8 cellular contexts compared by ENCODE assay signal in the genomic region with DNA sequence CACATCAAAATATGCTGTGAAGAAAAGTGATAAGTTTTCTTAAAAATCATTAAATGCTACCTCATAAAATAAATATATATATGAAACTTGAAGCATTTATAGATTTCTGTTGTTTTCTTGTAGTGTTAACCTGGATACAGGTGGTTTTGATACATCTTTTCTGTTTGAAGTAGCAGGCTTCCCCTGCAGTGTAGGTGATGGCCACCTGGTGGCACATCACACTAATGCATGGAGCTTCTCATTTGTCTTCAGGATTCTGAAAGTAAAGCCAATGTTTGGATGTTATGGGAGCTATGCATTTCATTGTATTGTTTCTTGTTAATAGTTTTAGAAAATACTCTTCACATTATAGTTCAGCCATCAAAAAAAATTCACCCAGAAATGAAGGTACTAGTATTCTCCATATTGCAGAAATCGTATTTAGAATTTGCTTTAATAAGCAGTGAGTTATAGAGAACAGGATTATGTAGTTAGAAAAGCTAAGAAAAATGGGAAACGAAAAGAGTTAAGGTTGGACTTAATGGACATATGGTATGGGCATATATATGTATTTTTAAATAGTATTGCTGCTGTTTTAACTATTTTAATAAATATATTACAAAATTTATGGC. TPM values are rescaled to one million over a fixed set of nuclear protein-coding genes. Genes with fewer than 3 reads are reported as not detected.
DNase-seq lines count a peak whose midpoint lies in the region; ATAC-seq, FAIRE-seq and TF ChIP-seq lines count a peak whose summit lies in the region.

No MANE protein-coding gene starts in this region.

- ATAC-seq in activated CD4-positive, alpha-beta T cell treated with anti-CD3 and anti-CD28 coated beads for 36 hours, result peak; percentile 63
- ATAC-seq in GM21390 (IDR thresholded peaks at IDR 0.05; ENCODE audit: unreplicated experiment) (peak; percentile 85), HG03571 (IDR thresholded peaks at IDR 0.05; ENCODE audit: unreplicated experiment) (peak; percentile 81), RWPE2 (ENCODE audit: low read depth) (peak; percentile 71; the same call in 2 of the 3 replicates), esophagus mucosa (peak; percentile 77)

- H3K36me3 ChIP-seq in RWPE2 (ENCODE audit: low read depth), result peaks cover 84% of the 10 kb centered on the region
- H3K36me3 ChIP-seq in small intestine (ENCODE audit: control insufficient read depth in 2 of 2, insufficient read depth in 2 of 2, low read length in 2 of 2), result peaks cover 2 to 3% of the 10 kb centered on the region in 2 donors

- no peak overlapping the region for H3K4me3 Mint-ChIP-seq in activated CD4-positive, alpha-beta T cell treated with anti-CD3 and anti-CD28 coated beads for 36 hours

- intact Hi-C loops in activated CD4-positive, alpha-beta T cell treated with anti-CD3 and anti-CD28 coated beads for 36 hours (cut with DNase I, micrococcal nuclease), result loop anchor here (1.0 to 5.0 kb wide), 2 partner anchors 92 to 784 kb away; partner anchors contain the start of gene SOX21 (in 1 of the 2)

- no peaks in the 10 kb centered on the region for H3K9me3 Mint-ChIP-seq in activated CD4-positive, alpha-beta T cell treated with anti-CD3 and anti-CD28 coated beads for 36 hours (ENCODE audit: low read depth)

- H3K4me1 ChIP-seq in RWPE2 (ENCODE audit: insufficient read depth, poor library complexity, severe bottlenecking) (no peaks in the 10 kb centered on the region), small intestine (ENCODE audit: control insufficient read depth in 2 of 2, insufficient read depth in 1 of 2, low read depth in 1 of 2, low read length in 1 of 2) (no peaks in the 10 kb centered on the region)

- no peak overlapping the region for H3K4me3 ChIP-seq in RWPE2 (ENCODE audit: severe bottlenecking)
- no peak overlapping the region for H3K4me3 ChIP-seq in small intestine (ENCODE audit: low read depth in 1 of 2, low read length in 2 of 2)

- no peaks in the 10 kb centered on the region for H3K27me3 Mint-ChIP-seq in activated CD4-positive, alpha-beta T cell treated with anti-CD3 and anti-CD28 coated beads for 36 hours

- no peak overlapping the region for H3K27ac ChIP-seq in RWPE2 (ENCODE audit: poor library complexity, severe bottlenecking)
- no peak overlapping the region for H3K27ac ChIP-seq in small intestine (ENCODE audit: low read depth in 1 of 2, low read length in 1 of 2)

- H3K4me1 Mint-ChIP-seq in activated CD4-positive, alpha-beta T cell treated with anti-CD3 and anti-CD28 coated beads for 36 hours, result peaks cover 10% of the 10 kb centered on the region

- H3K9me3 ChIP-seq in RWPE2 (ENCODE audit: severe bottlenecking) (no peaks in the 10 kb centered on the region), small intestine (ENCODE audit: control insufficient read depth, low read depth) (no peaks in the 10 kb centered on the region)

- POLR2A ChIA-PET in activated CD4-positive, alpha-beta T cell treated with anti-CD3 and anti-CD28 coated beads for 36 hours (lab: Charles Lee), result interaction anchor here (0.7 kb wide), 2 partner anchors 12 to 135 kb away, joined by 3 read pairs; no protein-coding TSS in a partner anchor

- 74 to 92% (median 87%) methylated on average over 2 of the region's 2 CpGs for WGBS in small intestine, 3 donors

- H3K27me3 ChIP-seq in RWPE2 (ENCODE audit: insufficient read depth, poor library complexity, severe bottlenecking) (no peaks in the 10 kb centered on the region), small intestine (ENCODE audit: control insufficient read depth in 2 of 2, insufficient read depth in 2 of 2, low read length in 2 of 2) (no peaks in the 10 kb centered on the region)

- peak; percentile 51 for DNase-seq in activated CD4-positive, alpha-beta T cell treated with anti-CD3 and anti-CD28 coated beads for 36 hours
- DNase-seq in activated CD4-positive, alpha-beta T cell treated with anti-CD3 and anti-CD28 coated beads for 1 hour, result no peak
- DNase-seq in RWPE2 (ENCODE audit: low spot score) (no peak), small intestine (peak; percentile 53), NOMO-1 treated with DMSO at 0.1 percent for 48 hours (lab: John Stamatoyannopoulos, UW; ENCODE audit: unreplicated experiment) (no peak)

- FAIRE-seq in small intestine (lab: Jason Lieb, UNC), result no peak

- no peak overlapping the region for H3K27ac Mint-ChIP-seq in activated CD4-positive, alpha-beta T cell treated with anti-CD3 and anti-CD28 coated beads for 36 hours

- peaks cover 46% of the 10 kb centered on the region for H3K36me3 Mint-ChIP-seq in activated CD4-positive, alpha-beta T cell treated with anti-CD3 and anti-CD28 coated beads for 36 hours (ENCODE audit: low read depth)

- CTCF ChIA-PET in activated CD4-positive, alpha-beta T cell treated with anti-CD3 and anti-CD28 coated beads for 36 hours (lab: Charles Lee), result interaction anchor here (0.8 to 8.9 kb wide), 23 partner anchors 9 to 784 kb away, joined by 3 to 176 read pairs (median 4); partner anchors contain the start of genes GPR180 and TGDS

- TF ChIP-seq CTCF in RWPE2 (IDR thresholded peaks at IDR 0.05; ENCODE audit: poor library complexity, severe bottlenecking), result peak; percentile 87

RNA-seq across cellular contexts. Expression of gene GPR180, which starts 18.7 kb away (rescaled TPM):
- 1 to 10 TPM; 8.0 to 8.6 TPM for total RNA-seq in activated CD4-positive, alpha-beta T cell treated with anti-CD3 and anti-CD28 coated beads for 36 hours
- 2.4 TPM for total RNA-seq in esophagus mucosa
- 1 to 10 TPM in 1 of 3 donors, under 1 TPM in 2; 0.67 to 1.7 (median 0.81) TPM for polyA plus RNA-seq in small intestine

RNA-seq across cellular contexts. Expression of gene TGDS, which starts 24.4 kb away (rescaled TPM):
- 10 to 100 TPM; 23.4 to 24.2 TPM for total RNA-seq in activated CD4-positive, alpha-beta T cell treated with anti-CD3 and anti-CD28 coated beads for 36 hours
- total RNA-seq in esophagus mucosa, result 5.8 TPM
- polyA plus RNA-seq in small intestine, result 10 to 100 TPM; 10.3 to 12.4 (median 11.6) TPM

Comparison
In these comparisons a context has a peak if more than half of its experiments do, and no peak if none do; other contexts are left out.
1. DNase-seq: peak in activated CD4-positive, alpha-beta T cell treated with anti-CD3 and anti-CD28 coated beads for 36 hours (single experiment) and small intestine (single experiment); none in activated CD4-positive, alpha-beta T cell treated with anti-CD3 and anti-CD28 coated beads for 1 hour (single experiment), RWPE2 (single experiment) and NOMO-1 treated with DMSO at 0.1 percent for 48 hours (single experiment).
2. Peak in every context shown above with its lines, with median percentiles within 50 percentile points of each other: ATAC-seq.